8 cellular contexts compared by ENCODE assay signal in genomic region chr16:3099732-3100499, GRCh38. TPM values are rescaled to one million over a fixed set of nuclear protein-coding genes. Genes with fewer than 3 reads are reported as not detected.
A peak's percentile ranks its signal among the peaks of the same experiment; 100 is the strongest.
DNase-seq lines count a peak whose midpoint lies in the region; ATAC-seq and TF ChIP-seq lines count a peak whose summit lies in the region.

No MANE protein-coding gene starts in this region.

- peak overlapping the region in 2 of 3 donors; percentile 12 to 41 for H3K4me3 ChIP-seq in right lobe of liver

- WGBS in right lobe of liver (ENCODE audit: insufficient coverage, low coverage, low lambda C conversion rate, missing lambda C conversion rate) = 4% methylated on average over 27 of the region's 39 CpGs

- no peaks in the 10 kb centered on the region for H3K9me3 ChIP-seq in right lobe of liver

- peaks cover 0 to 5% (median 2%) of the 10 kb centered on the region in 4 donors for H3K4me1 ChIP-seq in right lobe of liver

- peak overlapping the region; percentile 69 for H3K4me3 Mint-ChIP-seq in dendritic cell treated with granulocyte-macrophage colony-stimulating factor and Interleukin-4, amounts not matched to agents 40 ng/mL and 50 ng/mL, for 4 days

- peak overlapping the region; percentile 61 for H3K27ac Mint-ChIP-seq in dendritic cell treated with granulocyte-macrophage colony-stimulating factor and Interleukin-4, amounts not matched to agents 40 ng/mL and 50 ng/mL, for 4 days

- H3K4me1 Mint-ChIP-seq in dendritic cell treated with granulocyte-macrophage colony-stimulating factor and Interleukin-4, amounts not matched to agents 40 ng/mL and 50 ng/mL, for 4 days (ENCODE audit: low read depth) = peaks cover 45% of the 10 kb centered on the region

- H3K27me3 ChIP-seq in right lobe of liver = no peaks in the 10 kb centered on the region

- ATAC-seq in HG02973 (IDR thresholded peaks at IDR 0.05; ENCODE audit: unreplicated experiment) = peak; percentile 51
- ATAC-seq in right lobe of liver = peak; percentile 96 to 98 (median 97)
- no peak for ATAC-seq in HG03097 (IDR thresholded peaks at IDR 0.05; ENCODE audit: low FRiP score, unreplicated experiment)

- peaks cover 16% of the 10 kb centered on the region for H3K27me3 Mint-ChIP-seq in dendritic cell treated with granulocyte-macrophage colony-stimulating factor and Interleukin-4, amounts not matched to agents 40 ng/mL and 50 ng/mL, for 4 days

- TF ChIP-seq CTCF in right lobe of liver (IDR thresholded peaks at IDR 0.05) = no peak

- peak; percentile 12 for TF ChIP-seq POLR2A in right lobe of liver (IDR thresholded peaks at IDR 0.05)

- no peaks in the 10 kb centered on the region for H3K36me3 Mint-ChIP-seq in dendritic cell treated with granulocyte-macrophage colony-stimulating factor and Interleukin-4, amounts not matched to agents 40 ng/mL and 50 ng/mL, for 4 days (ENCODE audit: low read depth)

- no peak overlapping the region for H3K27ac ChIP-seq in right lobe of liver

- no peaks in the 10 kb centered on the region for H3K36me3 ChIP-seq in right lobe of liver

- peak; percentile 88 for DNase-seq in GDM1 (lab: John Stamatoyannopoulos, UW)
- peak; percentile 67 for DNase-seq in NCI-H510A (lab: John Stamatoyannopoulos, UW)
- DNase-seq in activated CD4-positive, alpha-beta T cell treated with anti-CD3 and anti-CD28 coated beads, Interleukin-2, amount 50 U/mL, for 24 hours (ENCODE audit: low read depth in 1 of 2, low spot score in 1 of 2) = peak; percentile 80 to 89
- DNase-seq in right lobe of liver = peak; percentile 94 to 95 (median 95)
- DNase-seq in stimulated activated CD4-positive, alpha-beta T cell treated with anti-CD3 and anti-CD28 coated beads, TNF-alpha, amount 100 ng/mL, for 1 hour (ENCODE audit: low read depth in 3 of 3, low spot score in 1 of 3) = peak; percentile 83 to 94 (median 85)

- intact Hi-C loops in dendritic cell treated with granulocyte-macrophage colony-stimulating factor and Interleukin-4, amounts not matched to agents 40 ng/mL and 50 ng/mL, for 4 days (cut with micrococcal nuclease) = no loop called here
- intact Hi-C loops in right lobe of liver (cut with DNase I) = no loop called here

- H3K9me3 Mint-ChIP-seq in dendritic cell treated with granulocyte-macrophage colony-stimulating factor and Interleukin-4, amounts not matched to agents 40 ng/mL and 50 ng/mL, for 4 days = no peaks in the 10 kb centered on the region

RNA-seq across cellular contexts. Expression of gene ZSCAN10, which starts 0.8 kb away (rescaled TPM):
- total RNA-seq in right lobe of liver = not detected

RNA-seq across cellular contexts. Expression of gene ZNF205, which starts 12.5 kb away (rescaled TPM):
- 1 to 10 TPM; 4.0 to 8.4 (median 5.4) TPM for total RNA-seq in right lobe of liver

RNA-seq across cellular contexts. Expression of gene IL32, which starts 34.5 kb away (rescaled TPM):
- total RNA-seq in right lobe of liver = 1,000 to 10,000 TPM in 2 of 6 experiments, 100 to 1,000 TPM in 4; 204 to 1,268 (median 669) TPM

RNA-seq across cellular contexts. Expression of gene ZNF213, which starts 34.9 kb away (rescaled TPM):
- 1 to 10 TPM; 1.3 to 4.4 (median 1.7) TPM for total RNA-seq in right lobe of liver

RNA-seq across cellular contexts. Expression of gene MMP25, which starts 53.6 kb away (rescaled TPM):
- 1 to 10 TPM; 1.3 to 2.0 (median 1.6) TPM for total RNA-seq in right lobe of liver
